In genomic region chr17:8150194-8151119, GRCh38 we compare ENCODE assay signal across 6 cellular contexts. TPM values are rescaled to one million over a fixed set of nuclear protein-coding genes. Genes with fewer than 3 reads are reported as not detected.
DNase-seq lines count a peak whose midpoint lies in the region; TF ChIP-seq lines count a peak whose summit lies in the region.

No MANE protein-coding gene starts in this region.

- no peak overlapping the region for H4K8ac ChIP-seq in neuronal stem cell (ENCODE audit: low read depth, low read length)

- peaks cover 8% of the 10 kb centered on the region for H3K79me1 ChIP-seq in neuronal stem cell (ENCODE audit: low read depth, low read length)

- H3K23ac ChIP-seq in neuronal stem cell (ENCODE audit: low read depth, low read length, poor library complexity), result no peak overlapping the region

- TF ChIP-seq CTCF in ascending aorta (IDR thresholded peaks at IDR 0.05), result no peak

- intact Hi-C loops in ascending aorta (cut with DNase I), result loop anchor here (1.0 kb wide), 1 partner anchor 11 kb away; no protein-coding TSS in a partner anchor

- no peak overlapping the region for H2BK12ac ChIP-seq in neuronal stem cell (ENCODE audit: low read length)

- no peaks in the 10 kb centered on the region for H3K27me3 ChIP-seq in H7 (ENCODE audit: control insufficient read depth, insufficient read depth, low read length)
- H3K27me3 ChIP-seq in ascending aorta, result no peaks in the 10 kb centered on the region
- no peaks in the 10 kb centered on the region for H3K27me3 ChIP-seq in neuronal stem cell (ENCODE audit: control insufficient read depth in 3 of 3, insufficient read depth in 3 of 3, low read depth in 1 of 3, low read length in 3 of 3)

- peak overlapping the region; percentile 80 for H2AFZ ChIP-seq in neuronal stem cell (ENCODE audit: low read length)

- H3K4me2 ChIP-seq in neuronal stem cell (ENCODE audit: insufficient read depth, low read length, poor library complexity, severe bottlenecking), result peak overlapping the region; percentile 100

- H2BK120ac ChIP-seq in neuronal stem cell (ENCODE audit: low read depth, low read length), result peak overlapping the region; percentile 27

- H3K36me3 ChIP-seq in H7 (replicated peaks; ENCODE audit: control insufficient read depth, insufficient read depth, low read length) (peaks cover 22% of the 10 kb centered on the region), ascending aorta (peaks cover 61 to 63% of the 10 kb centered on the region in 2 donors), neuronal stem cell (replicated peaks in 1 of 2; ENCODE audit: control insufficient read depth in 2 of 2, insufficient read depth in 2 of 2, low read length in 2 of 2) (peaks cover 41 to 46% of the 10 kb centered on the region in 2 donors)

- H2AK5ac ChIP-seq in neuronal stem cell (ENCODE audit: low read depth, low read length), result peak overlapping the region; percentile 78

- H3K9me3 ChIP-seq in ascending aorta (no peaks in the 10 kb centered on the region), neuronal stem cell (replicated peaks in 1 of 2; ENCODE audit: control insufficient read depth in 2 of 2, insufficient read depth in 1 of 2, low read depth in 1 of 2, low read length in 2 of 2) (no peaks in the 10 kb centered on the region)

- H4K91ac ChIP-seq in neuronal stem cell (ENCODE audit: low read depth, low read length, poor library complexity), result no peak overlapping the region

- H2BK5ac ChIP-seq in neuronal stem cell (ENCODE audit: low read length), result peak overlapping the region; percentile 90

- WGBS in neuronal stem cell (ENCODE audit: extremely low coverage in 2 of 2, insufficient read length in 2 of 2, insufficient replicate concordance in 1 of 2), 2 donors, result no CpG with 5 or more reads among the region's 18 CpGs

- H3K4me1 ChIP-seq in ascending aorta (peaks cover 15 to 43% of the 10 kb centered on the region in 2 donors), neuronal stem cell (ENCODE audit: control insufficient read depth in 2 of 2, insufficient read depth in 1 of 2, low read depth in 1 of 2, low read length in 2 of 2) (peaks cover 25 to 28% of the 10 kb centered on the region in 2 donors)

- no peak overlapping the region for H3K14ac ChIP-seq in neuronal stem cell (ENCODE audit: low read length)

- H2BK15ac ChIP-seq in neuronal stem cell (ENCODE audit: low read length), result peak overlapping the region; percentile 45

- no peak overlapping the region for H3K4ac ChIP-seq in neuronal stem cell (ENCODE audit: low read length)

- peak overlapping the region; percentile 99 for H3K27ac ChIP-seq in ascending aorta
- H3K27ac ChIP-seq in neuronal stem cell (replicated peaks; ENCODE audit: low read length), result peak overlapping the region; percentile 43

- DNase-seq in H7 (peak; percentile 28), ascending aorta (ENCODE audit: low spot score in 2 of 2) (no peak), neuronal stem cell (ENCODE audit: low spot score) (no peak), AML-193 (lab: John Stamatoyannopoulos, UW) (no peak), NCI-H446 (lab: John Stamatoyannopoulos, UW) (no peak), NCI-H1048 (lab: John Stamatoyannopoulos, UW) (no peak)

- peak overlapping the region; percentile 70 for H3K18ac ChIP-seq in neuronal stem cell (ENCODE audit: low read length)

- peak overlapping the region; percentile 38 for H3K9ac ChIP-seq in neuronal stem cell (ENCODE audit: low read depth, low read length, poor library complexity)

- H3K4me3 ChIP-seq in H7 (ENCODE audit: insufficient read depth, low read depth, low read length) (peak overlapping the region; percentile 89), ascending aorta (peak overlapping the region; percentile 80 to 90), neuronal stem cell (ENCODE audit: low read length in 2 of 2) (peak overlapping the region; percentile 54 to 88)

RNA-seq across cellular contexts. Expression of gene PER1, which starts 1.7 kb away (rescaled TPM):
- total RNA-seq in H7 (2014; rRNA removed; shearing (Covaris generic)), result 19.2 and 32.4 TPM in 2 replicates
- total RNA-seq in ascending aorta, result 178 TPM
- 17.0 TPM for polyA plus RNA-seq in neuronal stem cell (2013, experiment 1 of 2)
- polyA plus RNA-seq in neuronal stem cell (2013, experiment 2 of 2), result 18.7 TPM

RNA-seq across cellular contexts. Expression of gene VAMP2, which starts 12.3 kb away (rescaled TPM):
- total RNA-seq in H7 (2014; rRNA removed; shearing (Covaris generic)), result 7.3 and 10.5 TPM in 2 replicates
- 28.3 TPM for total RNA-seq in ascending aorta
- 47.3 TPM for polyA plus RNA-seq in neuronal stem cell (2013, experiment 1 of 2)
- 45.3 TPM for polyA plus RNA-seq in neuronal stem cell (2013, experiment 2 of 2)

RNA-seq across cellular contexts. Expression of gene TMEM107, which starts 25.7 kb away (rescaled TPM):
- total RNA-seq in H7 (2014; rRNA removed; shearing (Covaris generic)), result 27.7 and 40.7 TPM in 2 replicates
- total RNA-seq in ascending aorta, result 1.6 TPM
- polyA plus RNA-seq in neuronal stem cell (2013, experiment 1 of 2), result 14.8 TPM
- 15.2 TPM for polyA plus RNA-seq in neuronal stem cell (2013, experiment 2 of 2)

RNA-seq across cellular contexts. Expression of gene HES7, which starts 26.6 kb away (rescaled TPM):
- total RNA-seq in H7 (2014; rRNA removed; shearing (Covaris generic)), result 1.3 and 2.1 TPM in 2 replicates
- not detected for total RNA-seq in ascending aorta
- polyA plus RNA-seq in neuronal stem cell (2013, experiment 1 of 2), result 5.8 TPM
- 4.2 TPM for polyA plus RNA-seq in neuronal stem cell (2013, experiment 2 of 2)

RNA-seq across cellular contexts. Expression of gene ALOXE3, which starts 32.1 kb away (rescaled TPM):
- not detected in 2 replicates for total RNA-seq in H7 (2014; rRNA removed; shearing (Covaris generic))
- not detected for total RNA-seq in ascending aorta
- polyA plus RNA-seq in neuronal stem cell (2013, experiment 1 of 2), result 0.07 TPM
- 0.11 TPM for polyA plus RNA-seq in neuronal stem cell (2013, experiment 2 of 2)

Comparison
In these comparisons a context has a peak if more than half of its experiments do, and no peak if none do; other contexts are left out.
1. RNA of gene TMEM107, which starts 25.7 kb away (total RNA-seq): 27.7 to 40.7 TPM in H7; 1.6 TPM in ascending aorta (single experiment); every median in the first group is over 10 times any median in the second.
2. Peak in every context shown above with its lines, with median percentiles within 50 percentile points of each other: H3K4me3 ChIP-seq.